20 cellular contexts compared by ENCODE assay signal in genomic region chr10:59108886-59109288, GRCh38.
"Had no signal": no experiment of that assay in that cellular context is flagged by ENCODE, and none has a peak within 500 bp of the region (broad histone marks: within the 10 kb centered on the region; RNA-seq: fewer than 3 reads in every experiment).

No MANE protein-coding gene starts in this region.

- H3K27ac ChIP-seq: tibial nerve, uterus had no signal

- H3K4me3 Mint-ChIP-seq: activated B cell treated with CpG ODN at 0.5 μM for 24 hours; activated CD4-positive, alpha-beta memory T cell treated with anti-CD3 and anti-CD28 coated beads, Interleukin-2, amount 10 ng/mL, durations not matched to agents 7 days and 5 days; activated CD8-positive, alpha-beta memory T cell treated with anti-CD3 and anti-CD28 coated beads, Interleukin-2, amount 10 ng/mL, durations not matched to agents 7 days and 5 days; activated naive CD8-positive, alpha-beta T cell treated with anti-CD3 and anti-CD28 coated beads, Interleukin-2, amount 10 ng/mL, durations not matched to agents 7 days and 5 days; brain; naive thymus-derived CD8-positive, alpha-beta T cell; stimulated activated naive CD8-positive, alpha-beta T cell treated with anti-CD3 and anti-CD28 coated beads, Interleukin-15, Interleukin-2, amounts not matched to agents 100 ng/mL and 50 ng/mL, for 24 hours had no signal

- H3K27me3 Mint-ChIP-seq: activated B cell treated with CpG ODN at 0.5 μM for 24 hours; activated CD4-positive, alpha-beta memory T cell treated with anti-CD3 and anti-CD28 coated beads, Interleukin-2, amount 10 ng/mL, durations not matched to agents 7 days and 5 days; activated CD8-positive, alpha-beta memory T cell treated with anti-CD3 and anti-CD28 coated beads, Interleukin-2, amount 10 ng/mL, durations not matched to agents 7 days and 5 days; activated naive CD8-positive, alpha-beta T cell treated with anti-CD3 and anti-CD28 coated beads, Interleukin-2, amount 10 ng/mL, durations not matched to agents 7 days and 5 days; brain; naive thymus-derived CD8-positive, alpha-beta T cell; stimulated activated naive CD8-positive, alpha-beta T cell treated with anti-CD3 and anti-CD28 coated beads, Interleukin-15, Interleukin-2, amounts not matched to agents 100 ng/mL and 50 ng/mL, for 24 hours had no signal

- ATAC-seq: activated CD8-positive, alpha-beta memory T cell treated with anti-CD3 and anti-CD28 coated beads, Interleukin-2, amount 10 ng/mL, durations not matched to agents 7 days and 5 days; naive thymus-derived CD8-positive, alpha-beta T cell had no signal

- H3K9me3 Mint-ChIP-seq: activated B cell treated with CpG ODN at 0.5 μM for 24 hours; activated CD4-positive, alpha-beta memory T cell treated with anti-CD3 and anti-CD28 coated beads, Interleukin-2, amount 10 ng/mL, durations not matched to agents 7 days and 5 days; activated naive CD8-positive, alpha-beta T cell treated with anti-CD3 and anti-CD28 coated beads, Interleukin-2, amount 10 ng/mL, durations not matched to agents 7 days and 5 days; activated T-helper 2 cell treated with anti-CD3 and anti-CD28 coated beads, Interferon-gamma antibody, Interleukin-2, Interleukin-4, amounts not matched to agents 10 μg/mL and 5 μg/mL and 100 μg/mL, durations not matched to agents 14 hours and 24 hours and 36 hours had no signal

- H3K36me3 ChIP-seq: tibial nerve, uterus had no signal

- H3K27ac Mint-ChIP-seq: activated B cell treated with CpG ODN at 0.5 μM for 24 hours; activated CD4-positive, alpha-beta memory T cell treated with anti-CD3 and anti-CD28 coated beads, Interleukin-2, amount 10 ng/mL, durations not matched to agents 7 days and 5 days; activated CD8-positive, alpha-beta memory T cell treated with anti-CD3 and anti-CD28 coated beads, Interleukin-2, amount 10 ng/mL, durations not matched to agents 7 days and 5 days; activated naive CD8-positive, alpha-beta T cell treated with anti-CD3 and anti-CD28 coated beads, Interleukin-2, amount 10 ng/mL, durations not matched to agents 7 days and 5 days; activated T-helper 2 cell treated with anti-CD3 and anti-CD28 coated beads, Interferon-gamma antibody, Interleukin-2, Interleukin-4, amounts not matched to agents 10 μg/mL and 5 μg/mL and 100 μg/mL, durations not matched to agents 14 hours and 24 hours and 36 hours; naive thymus-derived CD8-positive, alpha-beta T cell; stimulated activated naive CD8-positive, alpha-beta T cell treated with anti-CD3 and anti-CD28 coated beads, Interleukin-15, Interleukin-2, amounts not matched to agents 100 ng/mL and 50 ng/mL, for 24 hours had no signal

- H3K36me3 Mint-ChIP-seq: activated CD8-positive, alpha-beta memory T cell treated with anti-CD3 and anti-CD28 coated beads, Interleukin-2, amount 10 ng/mL, durations not matched to agents 7 days and 5 days; activated naive CD8-positive, alpha-beta T cell treated with anti-CD3 and anti-CD28 coated beads, Interleukin-2, amount 10 ng/mL, durations not matched to agents 7 days and 5 days; brain; naive thymus-derived CD8-positive, alpha-beta T cell had no signal

- H3K9me3 ChIP-seq: tibial nerve, uterus had no signal

- FAIRE-seq: keratinocyte had no signal

- H3K4me1 Mint-ChIP-seq: activated B cell treated with CpG ODN at 0.5 μM for 24 hours; activated CD4-positive, alpha-beta memory T cell treated with anti-CD3 and anti-CD28 coated beads, Interleukin-2, amount 10 ng/mL, durations not matched to agents 7 days and 5 days; activated CD8-positive, alpha-beta memory T cell treated with anti-CD3 and anti-CD28 coated beads, Interleukin-2, amount 10 ng/mL, durations not matched to agents 7 days and 5 days; activated naive CD8-positive, alpha-beta T cell treated with anti-CD3 and anti-CD28 coated beads, Interleukin-2, amount 10 ng/mL, durations not matched to agents 7 days and 5 days; naive thymus-derived CD8-positive, alpha-beta T cell had no signal

- H3K27me3 ChIP-seq: dorsolateral prefrontal cortex, tibial nerve, uterus had no signal

- DNase-seq: activated B cell treated with CpG ODN at 0.5 μM for 24 hours; activated CD4-positive, alpha-beta memory T cell treated with anti-CD3 and anti-CD28 coated beads, Interleukin-2, amount 10 ng/mL, durations not matched to agents 7 days and 5 days; activated CD4-positive, alpha-beta T cell treated with anti-CD3 and anti-CD28 coated beads for 48 hours; activated CD8-positive, alpha-beta memory T cell treated with anti-CD3 and anti-CD28 coated beads, Interleukin-2, amount 10 ng/mL, durations not matched to agents 7 days and 5 days; activated naive CD4-positive, alpha-beta T cell treated with Interleukin-2 at 50 U/mL for 16 hours; activated naive CD8-positive, alpha-beta T cell treated with anti-CD3 and anti-CD28 coated beads, Interleukin-2, amount 10 ng/mL, durations not matched to agents 7 days and 5 days; amygdala; caudate nucleus; dorsolateral prefrontal cortex; foreskin fibroblast; glutamatergic neuron; naive thymus-derived CD8-positive, alpha-beta T cell; retina; SW 1271; uterus had no signal

- H3K4me1 ChIP-seq: uterus had no signal

- H3K4me3 ChIP-seq: dorsolateral prefrontal cortex, tibial nerve, uterus had no signal
